8 cellular contexts compared by ENCODE assay signal in genomic region chr15:92904832-92905640, GRCh38. TPM values are rescaled to one million over a fixed set of nuclear protein-coding genes. Genes with fewer than 3 reads are reported as not detected.
DNase-seq lines count a peak whose midpoint lies in the region; ATAC-seq, FAIRE-seq and TF ChIP-seq lines count a peak whose summit lies in the region.

No MANE protein-coding gene starts in this region.

- in situ Hi-C loops in G401 (cut with HindIII; ENCODE audit: low sequenced_read_pairs), result no loop called here

- peak overlapping the region; percentile 81 to 100 (median 94) for H3K4me3 Mint-ChIP-seq in naive thymus-derived CD4-positive, alpha-beta T cell

- FAIRE-seq in urothelium cell line (lab: Jason Lieb, UNC), result no peak
- FAIRE-seq in D721Med (lab: Jason Lieb, UNC), result no peak

- H3K27ac ChIP-seq in MM.1S (ENCODE audit: low read length) (peak overlapping the region; percentile 97), coronary artery (peak overlapping the region; percentile 95 to 98)
- peak overlapping the region; percentile 97 for H3K27ac ChIP-seq in naive thymus-derived CD4-positive, alpha-beta T cell (ENCODE audit: low read depth, low read length)

- H2AFZ ChIP-seq in MM.1S (ENCODE audit: low read length), result peak overlapping the region; percentile 20

- peak overlapping the region; percentile 96 to 100 (median 100) for H3K27ac Mint-ChIP-seq in naive thymus-derived CD4-positive, alpha-beta T cell

- H4K20me1 ChIP-seq in MM.1S (ENCODE audit: insufficient read depth, low read length), result no peaks in the 10 kb centered on the region

- H3K4me1 Mint-ChIP-seq in naive thymus-derived CD4-positive, alpha-beta T cell, result peaks cover 42 to 70% (median 64%) of the 10 kb centered on the region in 7 donors

- no peak for DNase-seq in BJ (ENCODE audit: low read depth)
- DNase-seq in MM.1S, result peak; percentile 35
- DNase-seq in coronary artery (ENCODE audit: low spot score), result peak; percentile 63
- no peak for DNase-seq in naive thymus-derived CD4-positive, alpha-beta T cell
- DNase-seq in urothelium cell line (ENCODE audit: low spot score), result no peak
- no peak for DNase-seq in D721Med (ENCODE audit: insufficient read length, low spot score)
- no peak for DNase-seq in G401 (ENCODE audit: low spot score)

- no peak for TF ChIP-seq CTCF in BJ (IDR thresholded peaks at IDR 0.05; ENCODE audit: insufficient read depth, low read depth, low read length)
- TF ChIP-seq CTCF in MM.1S (IDR thresholded peaks at IDR 0.05; ENCODE audit: low read length), result no peak
- TF ChIP-seq CTCF in coronary artery (IDR thresholded peaks at IDR 0.05), result no peak
- no peak for TF ChIP-seq CTCF in D721Med (IDR thresholded peaks at IDR 0.05; ENCODE audit: insufficient read depth, missing control alignments)

- H3K4me1 ChIP-seq in MM.1S (ENCODE audit: low read length), result peaks cover 39% of the 10 kb centered on the region
- H3K4me1 ChIP-seq in naive thymus-derived CD4-positive, alpha-beta T cell (ENCODE audit: control insufficient read depth in 2 of 2, insufficient read depth in 2 of 2, low read length in 2 of 2), result peaks cover 47 to 51% of the 10 kb centered on the region in 2 donors

- H3F3A ChIP-seq in MM.1S (ENCODE audit: insufficient read depth, low read length), result peaks cover 37% of the 10 kb centered on the region

- peak overlapping the region; percentile 80 for H3K9ac ChIP-seq in MM.1S (ENCODE audit: low read length)

- CTCF ChIA-PET in BJ (lab: Yijun Ruan, JAX), result interaction anchor here (0.7 to 1.6 kb wide), 3 partner anchors 18 to 108 kb away, joined by 3 to 5 read pairs (median 3); no protein-coding TSS in a partner anchor
- CTCF ChIA-PET in naive thymus-derived CD4-positive, alpha-beta T cell (lab: Charles Lee), result interaction anchor here (1.1 to 4.6 kb wide), 3 partner anchors 10 to 20 kb away, joined by 4 to 35 read pairs (median 9); no protein-coding TSS in a partner anchor

- no peaks in the 10 kb centered on the region for H3K36me3 ChIP-seq in BJ (ENCODE audit: control insufficient read depth, insufficient read depth, low read length)
- no peaks in the 10 kb centered on the region; the same call in 1 of the 2 replicates for H3K36me3 ChIP-seq in MM.1S (replicated peaks; ENCODE audit: insufficient read depth, low read length)
- peaks cover 0 to 9% (median 0%) of the 10 kb centered on the region in 3 experiments for H3K36me3 ChIP-seq in naive thymus-derived CD4-positive, alpha-beta T cell (ENCODE audit: control insufficient read depth in 2 of 3, insufficient read depth in 3 of 3, low read length in 3 of 3)

- no peaks in the 10 kb centered on the region for H3K27me3 Mint-ChIP-seq in naive thymus-derived CD4-positive, alpha-beta T cell

- H3K9me3 ChIP-seq in MM.1S (replicated peaks; ENCODE audit: insufficient read depth, low read length), result no peaks in the 10 kb centered on the region
- no peaks in the 10 kb centered on the region for H3K9me3 ChIP-seq in naive thymus-derived CD4-positive, alpha-beta T cell (ENCODE audit: control insufficient read depth in 2 of 3, low read length in 3 of 3)

- H3K27me3 ChIP-seq in BJ (ENCODE audit: control insufficient read depth, insufficient read depth, low read length) (no peaks in the 10 kb centered on the region), MM.1S (replicated peaks; ENCODE audit: insufficient read depth, low read length) (no peaks in the 10 kb centered on the region)
- H3K27me3 ChIP-seq in naive thymus-derived CD4-positive, alpha-beta T cell (ENCODE audit: control insufficient read depth in 2 of 2, insufficient read depth in 2 of 2, low read length in 2 of 2), result no peaks in the 10 kb centered on the region

- H3K4me2 ChIP-seq in MM.1S (ENCODE audit: low read depth, low read length), result peak overlapping the region; percentile 87

- no peak for ATAC-seq in naive thymus-derived CD4-positive, alpha-beta T cell
- no peak for ATAC-seq in HG03342 (IDR thresholded peaks at IDR 0.05; ENCODE audit: unreplicated experiment)

- POLR2A ChIA-PET in BJ (lab: Charles Lee), result interaction anchor here (0.6 kb wide), 1 partner anchor 103 kb away, joined by 3 read pairs; no protein-coding TSS in a partner anchor
- POLR2A ChIA-PET in naive thymus-derived CD4-positive, alpha-beta T cell (lab: Charles Lee), result interaction anchor here (0.7 to 15.9 kb wide), 8 partner anchors 15 to 104 kb away, joined by 4 to 762 read pairs (median 24); no protein-coding TSS in a partner anchor

- intact Hi-C loops in naive thymus-derived CD4-positive, alpha-beta T cell (cut with micrococcal nuclease), result loop anchor here (1.0 to 10.0 kb wide), 6 partner anchors 9 to 1050 kb away; partner anchors contain the start of gene SLCO3A1 (in 2 of the 2)

- peaks cover 0 to 5% (median 0%) of the 10 kb centered on the region in 11 donors for H3K9me3 Mint-ChIP-seq in naive thymus-derived CD4-positive, alpha-beta T cell

- H3K79me2 ChIP-seq in MM.1S (ENCODE audit: low read length), result peaks cover 97% of the 10 kb centered on the region

- no peaks in the 10 kb centered on the region for H3K9me2 ChIP-seq in MM.1S (replicated peaks; ENCODE audit: insufficient read depth, low read length)

- H3K36me3 Mint-ChIP-seq in naive thymus-derived CD4-positive, alpha-beta T cell, result peaks cover 0 to 49% (median 17%) of the 10 kb centered on the region in 5 donors

- H3K4me3 ChIP-seq in BJ (ENCODE audit: low read depth, low read length), result peak overlapping the region; percentile 43
- peak overlapping the region; percentile 67 for H3K4me3 ChIP-seq in MM.1S (ENCODE audit: low read length)
- H3K4me3 ChIP-seq in coronary artery, result peak overlapping the region; percentile 70
- peak overlapping the region; percentile 68 for H3K4me3 ChIP-seq in naive thymus-derived CD4-positive, alpha-beta T cell (ENCODE audit: low read length)

RNA-seq across cellular contexts. Expression of gene CHD2, which starts 4.9 kb away (rescaled TPM):
- 38.2 and 47.3 TPM in 2 replicates for polyA plus RNA-seq in BJ (2011; rRNA removed)
- polyA minus RNA-seq in BJ (2011; rRNA and poly(A)+ RNA removed), result 59.7 and 67.5 TPM in 2 replicates
- 100 to 1,000 TPM; 144 to 492 (median 393) TPM for total RNA-seq in naive thymus-derived CD4-positive, alpha-beta T cell
- polyA plus RNA-seq in naive thymus-derived CD4-positive, alpha-beta T cell, result 100 to 1,000 TPM in 1 of 2 donors, 10 to 100 TPM in 1; 70.0 to 103 TPM
- total RNA-seq in G401 (2014; rRNA removed; shearing (Covaris generic)), result 28.2 and 38.9 TPM in 2 replicates

Comparison
In these comparisons a context has a peak if more than half of its experiments do, and no peak if none do; other contexts are left out.
1. DNase-seq: peak in MM.1S (single experiment) and coronary artery (single experiment); none in BJ (single experiment), naive thymus-derived CD4-positive, alpha-beta T cell (0 of 9), urothelium cell line (single experiment), D721Med (single experiment) and G401 (single experiment).
2. Peak in every context shown above with its lines, with median percentiles within 50 percentile points of each other: H3K4me3 ChIP-seq and H3K27ac ChIP-seq.